Comparison of ENCODE assay signal across 29 cellular contexts in genomic region chr7:117216010-117216409, GRCh38.
"Had no signal": no experiment of that assay in that cellular context is flagged by ENCODE, and none has a peak within 500 bp of the region (broad histone marks: within the 10 kb centered on the region; RNA-seq: fewer than 3 reads in every experiment).

No MANE protein-coding gene starts in this region.

- H3K9me3 Mint-ChIP-seq: naive thymus-derived CD8-positive, alpha-beta T cell; natural killer cell treated with Interleukin-12 subunit alpha and Interleukin-12 subunit beta and Interleukin-15 and Interleukin-18, amount 100 ng/mL, for 72 hours; nephron progenitor cell; neural crest cell; stimulated activated effector memory CD8-positive, alpha-beta T cell treated with anti-CD3 and anti-CD28 coated beads, Interleukin-12 subunit alpha, Interleukin-12 subunit beta, amount 100 ng/mL, for 72 hours; stimulated activated naive B cell treated with anti-CD40 and anti-IgM and Interleukin-4, amounts not matched to agents 10 μg/mL and 1 μg/mL and 100 μg/mL, for 72 hours; stimulated activated naive CD8-positive, alpha-beta T cell treated with anti-CD3 and anti-CD28 coated beads, Interleukin-15, Interleukin-2, amounts not matched to agents 100 ng/mL and 50 ng/mL, for 24 hours had no signal

- ATAC-seq: naive thymus-derived CD8-positive, alpha-beta T cell; natural killer cell treated with Interleukin-12 subunit alpha and Interleukin-12 subunit beta and Interleukin-15 and Interleukin-18, amount 100 ng/mL, for 72 hours; psoas muscle; right lobe of liver; stimulated activated effector memory CD8-positive, alpha-beta T cell treated with anti-CD3 and anti-CD28 coated beads, Interleukin-12 subunit alpha, Interleukin-12 subunit beta, amount 100 ng/mL, for 72 hours had no signal

- H3K4me3 ChIP-seq: ovary, psoas muscle, right lobe of liver, skin epidermis, stomach, thoracic aorta, thyroid gland, tibial nerve, upper lobe of left lung, vagina had no signal

- H3K27me3 ChIP-seq: neutrophil, ovary, right lobe of liver, stomach, thyroid gland, tibial nerve, upper lobe of left lung, vagina had no signal

- H2AFZ ChIP-seq: parathyroid adenoma had no signal

- H3K9me3 ChIP-seq: neutrophil, ovary, psoas muscle, right lobe of liver, stomach, thoracic aorta, thyroid gland, tibial nerve, upper lobe of left lung, vagina had no signal

- H3K36me3 Mint-ChIP-seq: naive thymus-derived CD8-positive, alpha-beta T cell; natural killer cell treated with Interleukin-12 subunit alpha and Interleukin-12 subunit beta and Interleukin-15 and Interleukin-18, amount 100 ng/mL, for 72 hours; stimulated activated effector memory CD8-positive, alpha-beta T cell treated with anti-CD3 and anti-CD28 coated beads, Interleukin-12 subunit alpha, Interleukin-12 subunit beta, amount 100 ng/mL, for 72 hours had no signal

- H3K27me3 Mint-ChIP-seq: naive thymus-derived CD8-positive, alpha-beta T cell; natural killer cell treated with Interleukin-12 subunit alpha and Interleukin-12 subunit beta and Interleukin-15 and Interleukin-18, amount 100 ng/mL, for 72 hours; stimulated activated naive B cell treated with anti-CD40 and anti-IgM and Interleukin-4, amounts not matched to agents 10 μg/mL and 1 μg/mL and 100 μg/mL, for 72 hours; stimulated activated naive CD8-positive, alpha-beta T cell treated with anti-CD3 and anti-CD28 coated beads, Interleukin-15, Interleukin-2, amounts not matched to agents 100 ng/mL and 50 ng/mL, for 24 hours had no signal

- H3K4me1 ChIP-seq: parathyroid adenoma, psoas muscle, right lobe of liver, thyroid gland, tibial nerve, upper lobe of left lung, vagina had no signal

- H3K4me1 Mint-ChIP-seq: naive thymus-derived CD8-positive, alpha-beta T cell; neural crest cell; stimulated activated effector memory CD8-positive, alpha-beta T cell treated with anti-CD3 and anti-CD28 coated beads, Interleukin-12 subunit alpha, Interleukin-12 subunit beta, amount 100 ng/mL, for 72 hours had no signal

- H3K79me2 ChIP-seq: parathyroid adenoma had no signal

- FAIRE-seq: urothelium cell line had no signal

- H3K4me3 Mint-ChIP-seq: naive thymus-derived CD8-positive, alpha-beta T cell; natural killer cell treated with Interleukin-12 subunit alpha and Interleukin-12 subunit beta and Interleukin-15 and Interleukin-18, amount 100 ng/mL, for 72 hours; neural crest cell; stimulated activated effector memory CD8-positive, alpha-beta T cell treated with anti-CD3 and anti-CD28 coated beads, Interleukin-12 subunit alpha, Interleukin-12 subunit beta, amount 100 ng/mL, for 72 hours; stimulated activated naive B cell treated with anti-CD40 and anti-IgM and Interleukin-4, amounts not matched to agents 10 μg/mL and 1 μg/mL and 100 μg/mL, for 72 hours; stimulated activated naive CD8-positive, alpha-beta T cell treated with anti-CD3 and anti-CD28 coated beads, Interleukin-15, Interleukin-2, amounts not matched to agents 100 ng/mL and 50 ng/mL, for 24 hours had no signal

- DNase-seq: naive thymus-derived CD8-positive, alpha-beta T cell; nucleus accumbens; ovary; posterior cingulate gyrus; psoas muscle; right lobe of liver; stimulated activated CD4-positive, alpha-beta T cell treated with anti-CD3 and anti-CD28 coated beads, Interleukin-15, amount 100 ng/mL, for 24 hours; stimulated activated CD4-positive, alpha-beta T cell treated with anti-CD3 and anti-CD28 coated beads, Interleukin-2, amount 100 ng/mL, for 24 hours; stimulated activated CD4-positive, alpha-beta T cell treated with anti-CD3 and anti-CD28 coated beads, Interleukin-2, amount 100 ng/mL, for 48 hours; stimulated activated CD4-positive, alpha-beta T cell treated with anti-CD3 and anti-CD28 coated beads, Interleukin-4, amount 100 ng/mL, for 24 hours; stimulated activated naive B cell treated with anti-CD40 and anti-IgM and Interleukin-4, amounts not matched to agents 10 μg/mL and 1 μg/mL and 100 μg/mL, for 72 hours; stimulated activated naive CD4-positive, alpha-beta T cell treated with Interleukin-2 at 50 U/mL for 16 hours; stomach; thyroid gland; trophoblast cell; upper lobe of left lung had no signal

- H3K27ac Mint-ChIP-seq: naive thymus-derived CD8-positive, alpha-beta T cell; natural killer cell treated with Interleukin-12 subunit alpha and Interleukin-12 subunit beta and Interleukin-15 and Interleukin-18, amount 100 ng/mL, for 72 hours; progenitor cell of endocrine pancreas; stimulated activated effector memory CD8-positive, alpha-beta T cell treated with anti-CD3 and anti-CD28 coated beads, Interleukin-12 subunit alpha, Interleukin-12 subunit beta, amount 100 ng/mL, for 72 hours; stimulated activated naive B cell treated with anti-CD40 and anti-IgM and Interleukin-4, amounts not matched to agents 10 μg/mL and 1 μg/mL and 100 μg/mL, for 72 hours; stimulated activated naive CD8-positive, alpha-beta T cell treated with anti-CD3 and anti-CD28 coated beads, Interleukin-15, Interleukin-2, amounts not matched to agents 100 ng/mL and 50 ng/mL, for 24 hours had no signal

- H3K36me3 ChIP-seq: neutrophil, ovary, thoracic aorta, vagina had no signal

- H3K27ac ChIP-seq: neutrophil, ovary, parathyroid adenoma, psoas muscle, right lobe of liver, stomach, thoracic aorta, thyroid gland, tibial nerve, upper lobe of left lung, vagina had no signal

- H3K9ac ChIP-seq: parathyroid adenoma had no signal
